In the genomic region with DNA sequence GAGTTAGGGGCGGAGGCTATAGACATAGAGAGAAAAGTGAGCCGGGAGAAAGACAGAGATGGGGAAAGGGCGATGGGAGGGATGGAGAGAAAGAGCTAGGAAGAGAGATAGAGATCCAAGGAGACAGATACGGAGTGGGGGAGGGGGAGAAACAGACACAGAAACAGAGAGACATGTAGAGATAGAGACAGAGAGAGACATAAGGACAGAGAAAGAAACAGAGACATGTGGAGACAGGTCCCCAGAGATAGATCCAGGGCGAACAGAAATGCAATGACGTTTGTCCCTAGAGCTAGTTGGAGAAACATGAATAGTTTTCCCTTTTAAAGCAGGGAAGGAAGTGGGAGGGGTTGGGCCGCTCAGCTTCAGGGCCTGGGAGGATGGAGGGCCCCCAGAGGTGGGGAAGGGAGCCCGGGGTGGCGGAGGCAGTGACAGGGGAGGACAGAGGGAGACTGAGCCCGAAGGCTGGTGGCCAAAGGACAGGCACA, we compare ENCODE assay signal across 12 cellular contexts. TPM values are rescaled to one million over a fixed set of nuclear protein-coding genes. Genes with fewer than 3 reads are reported as not detected.
A peak's percentile ranks its signal among the peaks of the same experiment; 100 is the strongest.
DNase-seq lines count a peak whose midpoint lies in the region; ATAC-seq and TF ChIP-seq lines count a peak whose summit lies in the region.
"Had no signal": no experiment of that assay in that cellular context is flagged by ENCODE, and none has a peak within 500 bp of the region (broad histone marks: within the 10 kb centered on the region; RNA-seq: fewer than 3 reads in every experiment).

No MANE protein-coding gene starts in this region.

- TF ChIP-seq POLR2A in esophagus muscularis mucosa (IDR thresholded peaks at IDR 0.05; ENCODE audit: low read depth) = no peak
- peak in 1 of 4 donors; percentile 25 for TF ChIP-seq POLR2A in upper lobe of left lung (IDR thresholded peaks at IDR 0.05)

- WGBS in esophagus muscularis mucosa = 14% methylated on average over 10 of the region's 10 CpGs
- WGBS in upper lobe of left lung, 2 donors = 21 to 26% methylated on average over 10 of the region's 10 CpGs

- ATAC-seq in upper lobe of left lung (ENCODE audit: low FRiP score in 2 of 2) = no peak
- no peak for ATAC-seq in HG02884 (IDR thresholded peaks at IDR 0.05; ENCODE audit: unreplicated experiment)

- H3K36me3 ChIP-seq in esophagus muscularis mucosa (peaks cover 0 to 10% (median 2%) of the 10 kb centered on the region in 4 donors), muscle layer of colon (ENCODE audit: insufficient read depth, low read length) (peaks cover 5% of the 10 kb centered on the region), upper lobe of left lung (no peaks in the 10 kb centered on the region)

- H3K4me1 ChIP-seq in esophagus muscularis mucosa (peaks cover 32 to 92% (median 89%) of the 10 kb centered on the region in 4 donors), muscle layer of colon (ENCODE audit: insufficient read depth, low read length) (peaks cover 39% of the 10 kb centered on the region), upper lobe of left lung (peaks cover 31 to 57% (median 35%) of the 10 kb centered on the region in 4 donors)

- TF ChIP-seq EP300 in esophagus muscularis mucosa (IDR thresholded peaks at IDR 0.05) = no peak
- no peak for TF ChIP-seq EP300 in upper lobe of left lung (IDR thresholded peaks at IDR 0.05)

- peak overlapping the region; percentile 90 to 96 (median 92) for H3K27ac ChIP-seq in esophagus muscularis mucosa (replicated peaks in 1 of 4)
- peak overlapping the region; percentile 95 for H3K27ac ChIP-seq in muscle layer of colon (ENCODE audit: low read depth, low read length)
- H3K27ac ChIP-seq in upper lobe of left lung = peak overlapping the region; percentile 73 to 91 (median 82)
- H3K27ac ChIP-seq: 22Rv1 had no signal

- peaks cover 0 to 8% (median 0%) of the 10 kb centered on the region in 4 donors for H3K27me3 ChIP-seq in esophagus muscularis mucosa
- H3K27me3 ChIP-seq in muscle layer of colon (ENCODE audit: control insufficient read depth in 1 of 2, insufficient read depth in 2 of 2, low read length in 2 of 2) = peaks cover 0 to 5% of the 10 kb centered on the region in 2 donors
- peaks cover 0 to 7% (median 5%) of the 10 kb centered on the region in 4 donors for H3K27me3 ChIP-seq in upper lobe of left lung

- H3K9ac ChIP-seq in muscle layer of colon (ENCODE audit: low read length) = peak overlapping the region; percentile 92

- H3K9me3 ChIP-seq in esophagus muscularis mucosa (no peaks in the 10 kb centered on the region), muscle layer of colon (ENCODE audit: low read length) (no peaks in the 10 kb centered on the region), upper lobe of left lung (no peaks in the 10 kb centered on the region)

- DNase-seq in DMS53 (lab: John Stamatoyannopoulos, UW) (peak; percentile 64), DMS53 treated with DMSO at 0.1 percent for 48 hours (lab: John Stamatoyannopoulos, UW; ENCODE audit: unreplicated experiment) (no peak), esophagus muscularis mucosa (ENCODE audit: extremely low spot score) (no peak), upper lobe of left lung (no peak), HCEC 1CT (no peak)
- no peak for DNase-seq in activated CD8-positive, alpha-beta memory T cell treated with anti-CD3 and anti-CD28 coated beads, Interleukin-2, amount 50 U/mL, for 4 hours
- DNase-seq: NCI-H1092, T-helper 9 cell had no signal

- no peak for TF ChIP-seq CTCF in esophagus muscularis mucosa (IDR thresholded peaks at IDR 0.05)
- no peak for TF ChIP-seq CTCF in upper lobe of left lung (IDR thresholded peaks at IDR 0.05)

- intact Hi-C loops in esophagus muscularis mucosa (cut with DNase I) = no loop called here

- peak overlapping the region; percentile 66 to 86 (median 70) for H3K4me3 ChIP-seq in esophagus muscularis mucosa
- peak overlapping the region; percentile 24 to 77 for H3K4me3 ChIP-seq in muscle layer of colon (ENCODE audit: low read depth in 1 of 2, low read length in 2 of 2)
- H3K4me3 ChIP-seq in upper lobe of left lung = peak overlapping the region in 3 of 4 donors; percentile 47 to 65 (median 62)

RNA-seq across cellular contexts. Expression of a gene that starts 4.6 kb away (rescaled TPM):
- total RNA-seq in esophagus muscularis mucosa (100 to 1,000 TPM; 217 to 794 (median 445) TPM), upper lobe of left lung (100 to 1,000 TPM in 3 of 6 donors, 10 to 100 TPM in 3; 71.2 to 236 (median 96.2) TPM)
- total RNA-seq: myocyte had no signal

RNA-seq across cellular contexts. Expression of a gene that starts 12.8 kb away (rescaled TPM):
- total RNA-seq in esophagus muscularis mucosa (10 to 100 TPM in 3 of 4 donors, 1 to 10 TPM in 1; 5.0 to 13.4 (median 11.4) TPM), upper lobe of left lung (100 to 1,000 TPM; 192 to 583 (median 317) TPM)

RNA-seq across cellular contexts. Expression of a gene that starts 27.6 kb away (rescaled TPM):
- under 1 TPM in 2 of 4 donors, not detected in 2; 0.17 to 0.83 TPM for total RNA-seq in esophagus muscularis mucosa
- total RNA-seq in upper lobe of left lung = under 1 TPM in 2 of 6 donors, not detected in 4; 0.40 to 0.46 TPM

RNA-seq across cellular contexts. Expression of a gene that starts 52.4 kb away (rescaled TPM):
- total RNA-seq in esophagus muscularis mucosa (1 to 10 TPM; 7.8 to 8.6 (median 8.1) TPM), upper lobe of left lung (100 to 1,000 TPM in 4 of 6 donors, 10 to 100 TPM in 2; 65.0 to 251 (median 144) TPM)
- total RNA-seq: myocyte had no signal

Comparison
In these comparisons a context has a peak if more than half of its experiments do, and no peak if none do; other contexts are left out.
1. RNA of a gene that starts 12.8 kb away (total RNA-seq): 192 to 583 TPM in upper lobe of left lung; 5.0 to 13.4 TPM in esophagus muscularis mucosa; every median in the first group is over 10 times any median in the second.
2. Peak in every context shown above with its lines, with median percentiles within 50 percentile points of each other: H3K27ac ChIP-seq and H3K4me3 ChIP-seq.